1 cellular context compared by ENCODE assay signal in genomic region chr5:38291355-38291754, GRCh38.
TF ChIP-seq lines count a peak whose summit lies in the region.

No MANE protein-coding gene starts in this region.

TF ChIP-seq in K562, 482 proteins besides CTCF, POLR2A, EP300 and RAD21 (continued from another document):
- TF ChIP-seq ZNF518B (CRISPR knock-in tag; IDR thresholded peaks at IDR 0.05) (no peak), ZNF551 (CRISPR knock-in tag; IDR thresholded peaks at IDR 0.05) (no peak), SOX6 (IDR thresholded peaks at IDR 0.05) (0 out of 2 replicates have a peak, but pooled peaks have one; percentile 19), ZFP1 (CRISPR knock-in tag; IDR thresholded peaks at IDR 0.05) (no peak), MTA2 (IDR thresholded peaks at IDR 0.05; ENCODE audit: low read depth) (no peak), EP400 (IDR thresholded peaks at IDR 0.05) (peak; percentile 65), MYC (IDR thresholded peaks at IDR 0.05; ENCODE audit: low read depth, low read length) (peak; percentile 83), MYC (CRISPR knock-in tag; IDR thresholded peaks at IDR 0.05; ENCODE audit: borderline replicate concordance, low read depth) (no peak), RNF2 (IDR thresholded peaks at IDR 0.05) (no peak)
- TF ChIP-seq, protein P1, sequence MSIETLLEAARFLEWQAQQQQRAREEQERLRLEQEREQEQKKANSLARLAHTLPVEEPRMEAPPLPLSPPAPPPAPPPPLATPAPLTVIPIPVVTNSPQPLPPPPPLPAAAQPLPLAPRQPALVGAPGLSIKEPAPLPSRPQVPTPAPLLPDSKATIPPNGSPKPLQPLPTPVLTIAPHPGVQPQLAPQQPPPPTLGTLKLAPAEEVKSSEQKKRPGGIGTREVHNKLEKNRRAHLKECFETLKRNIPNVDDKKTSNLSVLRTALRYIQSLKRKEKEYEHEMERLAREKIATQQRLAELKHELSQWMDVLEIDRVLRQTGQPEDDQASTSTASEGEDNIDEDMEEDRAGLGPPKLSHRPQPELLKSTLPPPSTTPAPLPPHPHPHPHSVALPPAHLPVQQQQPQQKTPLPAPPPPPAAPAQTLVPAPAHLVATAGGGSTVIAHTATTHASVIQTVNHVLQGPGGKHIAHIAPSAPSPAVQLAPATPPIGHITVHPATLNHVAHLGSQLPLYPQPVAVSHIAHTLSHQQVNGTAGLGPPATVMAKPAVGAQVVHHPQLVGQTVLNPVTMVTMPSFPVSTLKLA (conservative IDR thresholded peaks at IDR 0.05): peak; percentile 52 to 74
